In the genomic region with DNA sequence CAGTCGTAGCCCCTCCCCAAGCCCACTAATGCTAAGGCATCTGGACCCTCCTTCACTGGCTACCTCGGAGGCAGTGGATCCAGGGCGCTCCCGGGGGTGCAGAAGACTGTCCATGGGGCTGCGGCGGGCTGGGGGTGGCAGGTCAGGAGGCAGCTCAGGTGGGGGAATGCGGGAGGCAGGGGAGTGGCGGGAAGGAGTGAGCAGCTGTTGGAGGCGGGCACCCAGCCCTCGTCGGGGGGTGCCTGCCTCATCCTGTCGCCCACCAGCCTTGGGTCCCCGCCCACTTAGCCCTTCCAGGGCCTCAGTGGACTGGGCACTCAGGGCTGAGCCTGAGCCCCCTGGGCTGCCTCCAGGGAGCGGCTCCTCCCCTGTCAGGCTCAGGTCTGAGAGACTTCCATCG, we compare ENCODE assay signal across 19 cellular contexts.
"Had no signal": no experiment of that assay in that cellular context is flagged by ENCODE, and none has a peak within 500 bp of the region (broad histone marks: within the 10 kb centered on the region; RNA-seq: fewer than 3 reads in every experiment).

No MANE protein-coding gene starts in this region.

- H3K9me3 ChIP-seq: neutrophil, ovary, right atrium auricular region, testis, tibial nerve had no signal

- DNase-seq: effector CD4-positive, alpha-beta T cell; endodermal cell; erythroblast; foreskin keratinocyte; kidney glomerular epithelial cell; mammary epithelial cell; naive thymus-derived CD4-positive, alpha-beta T cell; nephron progenitor cell; small intestine; stimulated activated CD4-positive, alpha-beta T cell treated with anti-CD3 and anti-CD28 coated beads, Interleukin-2, amount 100 ng/mL, for 48 hours; stimulated activated naive CD4-positive, alpha-beta T cell treated with Interleukin-2 at 50 U/mL for 16 hours; testis had no signal

- H3K36me3 ChIP-seq: ovary had no signal

- H3K27ac ChIP-seq: coronary artery, foreskin keratinocyte, hepatocyte, ovary, right atrium auricular region, testis, tibial nerve had no signal

- H3K4me1 Mint-ChIP-seq: endodermal cell, nephron progenitor cell had no signal

- FAIRE-seq: endothelial cell of umbilical vein, small intestine had no signal

- H3K27me3 Mint-ChIP-seq: naive thymus-derived CD4-positive, alpha-beta T cell had no signal

- H3K4me3 Mint-ChIP-seq: endodermal cell; naive thymus-derived CD4-positive, alpha-beta T cell; nephron progenitor cell had no signal

- ATAC-seq: foreskin keratinocyte; naive thymus-derived CD4-positive, alpha-beta T cell had no signal

- H3K4me3 ChIP-seq: coronary artery, hepatocyte, ovary, right atrium auricular region, testis, tibial nerve had no signal

- H3K9me3 Mint-ChIP-seq: endodermal cell; naive thymus-derived CD4-positive, alpha-beta T cell; nephron progenitor cell had no signal

- H3K27ac Mint-ChIP-seq: nephron progenitor cell had no signal

- H3K4me1 ChIP-seq: foreskin keratinocyte, testis had no signal
